In the genomic region with DNA sequence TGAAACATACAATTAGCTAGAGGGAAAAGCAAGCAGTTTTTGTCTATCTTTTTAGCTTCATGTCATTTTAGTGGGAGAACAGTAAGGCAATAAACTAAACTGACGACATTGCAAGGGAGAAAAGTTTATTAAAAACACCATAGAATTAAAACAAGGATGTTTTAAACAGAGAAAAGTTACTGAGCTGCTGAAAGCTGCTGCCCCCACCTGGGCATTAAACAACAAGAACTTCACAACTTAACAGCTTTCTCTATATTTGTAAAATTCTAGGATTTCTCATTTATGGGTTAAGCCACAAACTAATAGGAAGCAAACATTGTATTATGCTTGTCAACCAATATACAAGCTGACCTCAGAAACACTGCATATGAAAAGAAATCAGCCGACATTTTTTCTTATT, we compare ENCODE assay signal across 11 cellular contexts.
DNase-seq lines count a peak whose midpoint lies in the region; ATAC-seq, FAIRE-seq and TF ChIP-seq lines count a peak whose summit lies in the region.
"Had no signal": no experiment of that assay in that cellular context is flagged by ENCODE, and none has a peak within 500 bp of the region (broad histone marks: within the 10 kb centered on the region; RNA-seq: fewer than 3 reads in every experiment).

No MANE protein-coding gene starts in this region.

- DNase-seq in DMS53 treated with DMSO at 0.1 percent for 48 hours (lab: John Stamatoyannopoulos, UW; ENCODE audit: unreplicated experiment) (peak; percentile 1), bronchial epithelial cell (ENCODE audit: low read depth) (peak; percentile 32), myocyte (ENCODE audit: low read depth) (peak; percentile 29), AML-193 (lab: John Stamatoyannopoulos, UW) (no peak)
- DNase-seq: activated CD4-positive, alpha-beta T cell treated with anti-CD3 and anti-CD28 coated beads, Interleukin-2, amount 50 U/mL, for 48 hours; SHP77 treated with DMSO at 0.1 percent for 48 hours had no signal

- peak; percentile 46 for TF ChIP-seq CTCF in bronchial epithelial cell (IDR thresholded peaks at IDR 0.05; ENCODE audit: insufficient read depth, low read length, severe bottlenecking)

- no peaks in the 10 kb centered on the region for H3K27me3 ChIP-seq in bronchial epithelial cell (ENCODE audit: control insufficient read depth, insufficient read depth, low read length)
- H3K27me3 ChIP-seq: body of pancreas had no signal

- H3K4me3 ChIP-seq in bronchial epithelial cell (ENCODE audit: low read depth, low read length): no peak overlapping the region
- H3K4me3 ChIP-seq: body of pancreas had no signal

- H3K36me3 ChIP-seq in bronchial epithelial cell (ENCODE audit: control insufficient read depth, insufficient read depth, low read length): no peaks in the 10 kb centered on the region

- ATAC-seq in HG03196 (IDR thresholded peaks at IDR 0.05; ENCODE audit: unreplicated experiment) (no peak), GM18861 (IDR thresholded peaks at IDR 0.05; ENCODE audit: unreplicated experiment) (no peak), GM18517 (IDR thresholded peaks at IDR 0.05; ENCODE audit: unreplicated experiment) (no peak)
- ATAC-seq: body of pancreas had no signal

- no peak for TF ChIP-seq EP300 in Ishikawa (IDR thresholded peaks at IDR 0.05; ENCODE audit: borderline replicate concordance)

- peak; percentile 27; the same call in 1 of the 2 replicates for TF ChIP-seq RAD21 in Ishikawa (IDR thresholded peaks at IDR 0.05; ENCODE audit: low read depth)

- no peak for FAIRE-seq in bronchial epithelial cell (lab: Jason Lieb, UNC)

TF ChIP-seq in Ishikawa, 13 proteins besides CTCF, POLR2A, EP300 and RAD21:
- TF ChIP-seq ZBTB7A (IDR thresholded peaks at IDR 0.05; ENCODE audit: low read depth): no peak
- TF ChIP-seq TCF12 (IDR thresholded peaks at IDR 0.05; ENCODE audit: low read depth): no peak
- TF ChIP-seq, protein P1, sequence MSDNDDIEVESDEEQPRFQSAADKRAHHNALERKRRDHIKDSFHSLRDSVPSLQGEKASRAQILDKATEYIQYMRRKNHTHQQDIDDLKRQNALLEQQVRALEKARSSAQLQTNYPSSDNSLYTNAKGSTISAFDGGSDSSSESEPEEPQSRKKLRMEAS (IDR thresholded peaks at IDR 0.05): no peak
- TF ChIP-seq TAF1 (IDR thresholded peaks at IDR 0.05; ENCODE audit: low read depth): no peak
- TF ChIP-seq, protein P2, sequence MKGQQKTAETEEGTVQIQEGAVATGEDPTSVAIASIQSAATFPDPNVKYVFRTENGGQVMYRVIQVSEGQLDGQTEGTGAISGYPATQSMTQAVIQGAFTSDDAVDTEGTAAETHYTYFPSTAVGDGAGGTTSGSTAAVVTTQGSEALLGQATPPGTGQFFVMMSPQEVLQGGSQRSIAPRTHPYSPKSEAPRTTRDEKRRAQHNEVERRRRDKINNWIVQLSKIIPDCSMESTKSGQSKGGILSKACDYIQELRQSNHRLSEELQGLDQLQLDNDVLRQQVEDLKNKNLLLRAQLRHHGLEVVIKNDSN (IDR thresholded peaks at IDR 0.05): no peak
- TF ChIP-seq YY1 (IDR thresholded peaks at IDR 0.05; ENCODE audit: low read depth): no peak
- no peak for TF ChIP-seq CREB1 (IDR thresholded peaks at IDR 0.05; ENCODE audit: low read depth)
- no peak for TF ChIP-seq TEAD4 (IDR thresholded peaks at IDR 0.05)
- TF ChIP-seq, protein P3, sequence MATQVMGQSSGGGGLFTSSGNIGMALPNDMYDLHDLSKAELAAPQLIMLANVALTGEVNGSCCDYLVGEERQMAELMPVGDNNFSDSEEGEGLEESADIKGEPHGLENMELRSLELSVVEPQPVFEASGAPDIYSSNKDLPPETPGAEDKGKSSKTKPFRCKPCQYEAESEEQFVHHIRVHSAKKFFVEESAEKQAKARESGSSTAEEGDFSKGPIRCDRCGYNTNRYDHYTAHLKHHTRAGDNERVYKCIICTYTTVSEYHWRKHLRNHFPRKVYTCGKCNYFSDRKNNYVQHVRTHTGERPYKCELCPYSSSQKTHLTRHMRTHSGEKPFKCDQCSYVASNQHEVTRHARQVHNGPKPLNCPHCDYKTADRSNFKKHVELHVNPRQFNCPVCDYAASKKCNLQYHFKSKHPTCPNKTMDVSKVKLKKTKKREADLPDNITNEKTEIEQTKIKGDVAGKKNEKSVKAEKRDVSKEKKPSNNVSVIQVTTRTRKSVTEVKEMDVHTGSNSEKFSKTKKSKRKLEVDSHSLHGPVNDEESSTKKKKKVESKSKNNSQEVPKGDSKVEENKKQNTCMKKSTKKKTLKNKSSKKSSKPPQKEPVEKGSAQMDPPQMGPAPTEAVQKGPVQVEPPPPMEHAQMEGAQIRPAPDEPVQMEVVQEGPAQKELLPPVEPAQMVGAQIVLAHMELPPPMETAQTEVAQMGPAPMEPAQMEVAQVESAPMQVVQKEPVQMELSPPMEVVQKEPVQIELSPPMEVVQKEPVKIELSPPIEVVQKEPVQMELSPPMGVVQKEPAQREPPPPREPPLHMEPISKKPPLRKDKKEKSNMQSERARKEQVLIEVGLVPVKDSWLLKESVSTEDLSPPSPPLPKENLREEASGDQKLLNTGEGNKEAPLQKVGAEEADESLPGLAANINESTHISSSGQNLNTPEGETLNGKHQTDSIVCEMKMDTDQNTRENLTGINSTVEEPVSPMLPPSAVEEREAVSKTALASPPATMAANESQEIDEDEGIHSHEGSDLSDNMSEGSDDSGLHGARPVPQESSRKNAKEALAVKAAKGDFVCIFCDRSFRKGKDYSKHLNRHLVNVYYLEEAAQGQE (IDR thresholded peaks at IDR 0.05; ENCODE audit: low read depth): no peak
- no peak for TF ChIP-seq NFIC (IDR thresholded peaks at IDR 0.05)
- no peak for TF ChIP-seq EGR1 (IDR thresholded peaks at IDR 0.05)
- TF ChIP-seq CEBPB (IDR thresholded peaks at IDR 0.05): no peak
- TF ChIP-seq FOXM1 (IDR thresholded peaks at IDR 0.05; ENCODE audit: borderline replicate concordance, low read depth): no peak

Comparison
In these comparisons a context has a peak if more than half of its experiments do, and no peak if none do; other contexts are left out.
1. DNase-seq: peak in DMS53 treated with DMSO at 0.1 percent for 48 hours (single experiment), bronchial epithelial cell (single experiment) and myocyte (single experiment); none in AML-193 (0 of 2).